ENCODE assay signal across 8 cellular contexts in the genomic region with DNA sequence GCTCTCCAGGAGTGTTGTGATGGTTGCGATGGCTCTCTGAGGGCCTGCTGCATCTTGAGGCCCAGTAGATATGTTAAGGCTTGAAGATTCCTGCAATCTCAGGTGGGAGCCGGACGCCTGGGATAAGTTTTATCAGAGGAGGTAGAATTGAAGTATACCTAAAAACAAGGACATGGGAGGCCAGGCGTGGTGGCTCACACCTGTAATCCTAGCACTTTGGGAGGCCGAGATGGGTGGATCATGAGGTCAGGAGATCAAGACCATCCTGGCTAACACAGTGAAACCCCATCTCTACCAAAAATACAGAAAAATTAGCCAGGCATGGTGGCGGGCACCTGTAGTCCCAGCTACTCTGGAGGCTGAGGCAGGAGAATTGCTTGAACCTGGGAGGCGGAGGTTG. TPM values are rescaled to one million over a fixed set of nuclear protein-coding genes. Genes with fewer than 3 reads are reported as not detected.
A peak's percentile ranks its signal among the peaks of the same experiment; 100 is the strongest.
DNase-seq lines count a peak whose midpoint lies in the region; ATAC-seq and TF ChIP-seq lines count a peak whose summit lies in the region.
"Not testable (repeated sequence)": the region's sequence is repeated elsewhere in the genome, so short reads cannot be mapped to it uniquely, and the experiment has no call there.

No MANE protein-coding gene starts in this region.

- H3K27me3 ChIP-seq in skeletal muscle tissue (ENCODE audit: control insufficient read depth in 3 of 3, insufficient read depth in 3 of 3, low read length in 3 of 3); upper lobe of right lung: not testable (repeated sequence)

- H3K36me3 ChIP-seq in skeletal muscle tissue (ENCODE audit: control insufficient read depth in 3 of 3, insufficient read depth in 3 of 3, low read length in 3 of 3); upper lobe of right lung: not testable (repeated sequence)

- H3K27ac ChIP-seq in VCaP (peak overlapping the region; percentile 50; the same call in 1 of the 2 replicates), skeletal muscle tissue (ENCODE audit: low read depth, low read length) (peak overlapping the region; percentile 79)
- not testable (repeated sequence) for H3K27ac ChIP-seq in upper lobe of right lung

- H3K27ac Mint-ChIP-seq in activated naive CD8-positive, alpha-beta T cell treated with anti-CD3 and anti-CD28 coated beads for 36 hours = peak overlapping the region; percentile 30
- peak overlapping the region; percentile 96 for H3K27ac Mint-ChIP-seq in dendritic cell treated with granulocyte-macrophage colony-stimulating factor and Interleukin-4, amounts not matched to agents 40 ng/mL and 50 ng/mL, for 4 days
- H3K27ac Mint-ChIP-seq in osteocyte (ENCODE audit: unreplicated experiment) = not testable (repeated sequence)

- H3K4me3 ChIP-seq in skeletal muscle tissue (ENCODE audit: low read length in 3 of 3); upper lobe of right lung: not testable (repeated sequence)

- not testable (repeated sequence) for TF ChIP-seq CTCF in VCaP (conservative IDR thresholded peaks at IDR 0.05); osteocyte (IDR thresholded peaks at IDR 0.05); upper lobe of right lung (IDR thresholded peaks at IDR 0.05)

- ATAC-seq in upper lobe of right lung = not testable (repeated sequence)

- not testable (repeated sequence) for H3K27me3 Mint-ChIP-seq in activated naive CD8-positive, alpha-beta T cell treated with anti-CD3 and anti-CD28 coated beads for 36 hours; osteocyte (ENCODE audit: unreplicated experiment)
- H3K27me3 Mint-ChIP-seq in dendritic cell treated with granulocyte-macrophage colony-stimulating factor and Interleukin-4, amounts not matched to agents 40 ng/mL and 50 ng/mL, for 4 days = peaks cover 12% of the 10 kb centered on the region

- intact Hi-C loops in dendritic cell treated with granulocyte-macrophage colony-stimulating factor and Interleukin-4, amounts not matched to agents 40 ng/mL and 50 ng/mL, for 4 days (cut with micrococcal nuclease); cardiac septum (cut with DNase I); upper lobe of right lung (cut with DNase I): not testable (repeated sequence)

- not testable (repeated sequence) for H3K9ac ChIP-seq in skeletal muscle tissue (ENCODE audit: low read depth in 1 of 3, low read length in 3 of 3)

- peaks cover 48% of the 10 kb centered on the region for H3K36me3 Mint-ChIP-seq in activated naive CD8-positive, alpha-beta T cell treated with anti-CD3 and anti-CD28 coated beads for 36 hours
- H3K36me3 Mint-ChIP-seq in dendritic cell treated with granulocyte-macrophage colony-stimulating factor and Interleukin-4, amounts not matched to agents 40 ng/mL and 50 ng/mL, for 4 days (ENCODE audit: low read depth) = peaks cover 62% of the 10 kb centered on the region
- not testable (repeated sequence) for H3K36me3 Mint-ChIP-seq in osteocyte (ENCODE audit: unreplicated experiment)

- H3K4me1 Mint-ChIP-seq in activated naive CD8-positive, alpha-beta T cell treated with anti-CD3 and anti-CD28 coated beads for 36 hours = peaks cover 81% of the 10 kb centered on the region
- peaks cover 91% of the 10 kb centered on the region for H3K4me1 Mint-ChIP-seq in dendritic cell treated with granulocyte-macrophage colony-stimulating factor and Interleukin-4, amounts not matched to agents 40 ng/mL and 50 ng/mL, for 4 days (ENCODE audit: low read depth)
- H3K4me1 Mint-ChIP-seq in osteocyte (ENCODE audit: unreplicated experiment) = not testable (repeated sequence)

- H3K4me1 ChIP-seq in skeletal muscle tissue (ENCODE audit: control insufficient read depth in 3 of 3, insufficient read depth in 3 of 3, low read length in 3 of 3) (peaks cover 65 to 73% (median 68%) of the 10 kb centered on the region in 3 donors), upper lobe of right lung (peaks cover 40% of the 10 kb centered on the region)

- H3K9me3 Mint-ChIP-seq in activated naive CD8-positive, alpha-beta T cell treated with anti-CD3 and anti-CD28 coated beads for 36 hours; dendritic cell treated with granulocyte-macrophage colony-stimulating factor and Interleukin-4, amounts not matched to agents 40 ng/mL and 50 ng/mL, for 4 days; osteocyte (ENCODE audit: unreplicated experiment): not testable (repeated sequence)

- not testable (repeated sequence) for H3K4me3 Mint-ChIP-seq in activated naive CD8-positive, alpha-beta T cell treated with anti-CD3 and anti-CD28 coated beads for 36 hours; dendritic cell treated with granulocyte-macrophage colony-stimulating factor and Interleukin-4, amounts not matched to agents 40 ng/mL and 50 ng/mL, for 4 days; osteocyte (ENCODE audit: unreplicated experiment)

- not testable (repeated sequence) for H3K9me3 ChIP-seq in skeletal muscle tissue (ENCODE audit: control insufficient read depth in 3 of 3, low read length in 3 of 3); upper lobe of right lung

- DNase-seq in activated CD8-positive, alpha-beta memory T cell treated with anti-CD3 and anti-CD28 coated beads, Interleukin-2, amount 50 U/mL, for 48 hours = peak; percentile 30
- not testable (repeated sequence) for DNase-seq in activated naive CD8-positive, alpha-beta T cell treated with anti-CD3 and anti-CD28 coated beads for 36 hours
- peak; percentile 58 for DNase-seq in cardiac septum (ENCODE audit: low spot score)
- peak; percentile 51 for DNase-seq in osteocyte (ENCODE audit: extremely low spot score, unreplicated experiment)
- peak; percentile 7 for DNase-seq in upper lobe of right lung

RNA-seq across cellular contexts. Expression of a gene that starts 6.2 kb away (rescaled TPM):
- total RNA-seq in activated naive CD8-positive, alpha-beta T cell treated with anti-CD3 and anti-CD28 coated beads for 36 hours = 10 to 100 TPM; 13.3 to 14.0 TPM
- 4.0 TPM for total RNA-seq in cardiac septum
- 3.4 and 4.7 TPM in 2 replicates for total RNA-seq in osteocyte
- 15.1 TPM for total RNA-seq in skeletal muscle tissue
- total RNA-seq in upper lobe of right lung = 4.8 TPM

RNA-seq across cellular contexts. Expression of a gene that starts 22.5 kb away (rescaled TPM):
- 10 to 100 TPM; 14.0 to 14.4 TPM for total RNA-seq in activated naive CD8-positive, alpha-beta T cell treated with anti-CD3 and anti-CD28 coated beads for 36 hours
- total RNA-seq in cardiac septum (7.3 TPM), osteocyte (15.3 and 15.6 TPM in 2 replicates), skeletal muscle tissue (10.4 TPM), upper lobe of right lung (12.7 TPM)
